In genomic region chr1:66624412-66625060, GRCh38 we compare ENCODE assay signal across 11 cellular contexts.
DNase-seq lines count a peak whose midpoint lies in the region; ATAC-seq, FAIRE-seq and TF ChIP-seq lines count a peak whose summit lies in the region.
"Had no signal": no experiment of that assay in that cellular context is flagged by ENCODE, and none has a peak within 500 bp of the region (broad histone marks: within the 10 kb centered on the region; RNA-seq: fewer than 3 reads in every experiment).

No MANE protein-coding gene starts in this region.

- no peak for TF ChIP-seq CTCF in astrocyte of the cerebellum (IDR thresholded peaks at IDR 0.05; ENCODE audit: low read depth, low read length, missing control alignments)
- TF ChIP-seq CTCF in keratinocyte (optimal IDR thresholded peaks at IDR 0.05 in 1 of 3, IDR thresholded peaks at IDR 0.05 in 1 of 3, conservative IDR thresholded peaks at IDR 0.05 in 1 of 3; ENCODE audit: extremely low read depth in 1 of 3, insufficient read depth in 2 of 3, low read length in 3 of 3): no peak
- TF ChIP-seq CTCF in upper lobe of right lung (IDR thresholded peaks at IDR 0.05): no peak

- no peaks in the 10 kb centered on the region for H3K27me3 ChIP-seq in keratinocyte (ENCODE audit: control insufficient read depth, extremely low read depth, insufficient read depth, low read length)
- no peaks in the 10 kb centered on the region for H3K27me3 ChIP-seq in upper lobe of right lung

- FAIRE-seq in keratinocyte (lab: Jason Lieb, UNC): peak; percentile 48

- H3K27ac ChIP-seq in keratinocyte (ENCODE audit: control insufficient read depth, insufficient read depth, low read length) (no peak overlapping the region), upper lobe of right lung (no peak overlapping the region)
- H3K27ac ChIP-seq: spleen had no signal

- dilution Hi-C loops in keratinocyte (cut with MboI; ENCODE audit: extremely low pct_ligation_motif_present, low sequenced_read_pairs): no loop called here

- H3K4me1 ChIP-seq in keratinocyte (ENCODE audit: control insufficient read depth, extremely low read depth, insufficient read depth, low read length) (peaks cover 4% of the 10 kb centered on the region), upper lobe of right lung (peaks cover 3% of the 10 kb centered on the region)
- H3K4me1 ChIP-seq: spleen had no signal

- intact Hi-C loops in upper lobe of right lung (cut with DNase I): no loop called here

- H3K9me1 ChIP-seq in keratinocyte (ENCODE audit: control insufficient read depth, extremely low read depth, insufficient read depth, low read length): no peaks in the 10 kb centered on the region

- DNase-seq in AG20443 (ENCODE audit: low spot score): peak; percentile 47
- peak; percentile 63 for DNase-seq in HS-5 (ENCODE audit: low read depth)
- DNase-seq in astrocyte of the cerebellum (ENCODE audit: low read depth): peak; percentile 4
- DNase-seq in keratinocyte (ENCODE audit: low read depth, low spot score): peak; percentile 17
- no peak for DNase-seq in stimulated activated CD4-positive, alpha-beta T cell treated with anti-CD3 and anti-CD28 coated beads, Interleukin-2, amount 100 ng/mL, for 24 hours
- no peak for DNase-seq in upper lobe of right lung
- DNase-seq in NCI-H510A treated with DMSO at 0.1 percent for 48 hours (lab: John Stamatoyannopoulos, UW): no peak
- DNase-seq: activated naive CD4-positive, alpha-beta T cell; spleen had no signal

- H3K36me3 ChIP-seq in keratinocyte (ENCODE audit: control insufficient read depth in 2 of 2, extremely low read depth in 1 of 2, insufficient read depth in 2 of 2, low read length in 2 of 2) (no peaks in the 10 kb centered on the region), upper lobe of right lung (no peaks in the 10 kb centered on the region)
- H3K36me3 ChIP-seq: spleen had no signal

- no peak overlapping the region for H3K9ac ChIP-seq in keratinocyte (ENCODE audit: control insufficient read depth, extremely low read depth, insufficient read depth, low read length)

- ATAC-seq in GM21367 (IDR thresholded peaks at IDR 0.05; ENCODE audit: unreplicated experiment) (no peak), upper lobe of right lung (no peak)
- ATAC-seq: GM23338 had no signal

- H2AFZ ChIP-seq in keratinocyte (ENCODE audit: control insufficient read depth, low read length): no peak overlapping the region
- H2AFZ ChIP-seq: GM23338 had no signal

- H3K9me3 ChIP-seq in keratinocyte (ENCODE audit: control insufficient read depth, low read depth, low read length) (no peaks in the 10 kb centered on the region), upper lobe of right lung (no peaks in the 10 kb centered on the region)

- H3K4me3 ChIP-seq in astrocyte of the cerebellum (ENCODE audit: low read depth, low read length) (no peak overlapping the region), keratinocyte (ENCODE audit: control insufficient read depth in 2 of 3, extremely low read depth in 1 of 3, insufficient read depth in 2 of 3, low read depth in 1 of 3, low read length in 3 of 3) (no peak overlapping the region), upper lobe of right lung (no peak overlapping the region)
- H3K4me3 ChIP-seq: GM23338, spleen had no signal

- H3K79me2 ChIP-seq in keratinocyte (ENCODE audit: control insufficient read depth, insufficient read depth, low read length): no peaks in the 10 kb centered on the region

- H3K4me2 ChIP-seq in keratinocyte (ENCODE audit: control insufficient read depth, extremely low read depth, insufficient read depth, low read depth, low read length): no peak overlapping the region
- H3K4me2 ChIP-seq: GM23338 had no signal

- H4K20me1 ChIP-seq in keratinocyte (ENCODE audit: control insufficient read depth, extremely low read depth, insufficient read depth, low read length): no peaks in the 10 kb centered on the region

- in situ Hi-C loops in astrocyte of the cerebellum (cut with HindIII; ENCODE audit: low sequenced_read_pairs): no loop called here

Comparison
In these comparisons a context has a peak if more than half of its experiments do, and no peak if none do; other contexts are left out.
1. DNase-seq: peak in AG20443 (single experiment), HS-5 (single experiment), astrocyte of the cerebellum (single experiment) and keratinocyte (single experiment); none in stimulated activated CD4-positive, alpha-beta T cell treated with anti-CD3 and anti-CD28 coated beads, Interleukin-2, amount 100 ng/mL, for 24 hours (0 of 2), upper lobe of right lung (single experiment) and NCI-H510A treated with DMSO at 0.1 percent for 48 hours (single experiment).